1 cellular context compared by ENCODE assay signal in genomic region chr16:72054254-72054847, GRCh38.
TF ChIP-seq lines count a peak whose summit lies in the region.
"Not testable (repeated sequence)": the region's sequence is repeated elsewhere in the genome, so short reads cannot be mapped to it uniquely, and the experiment has no call there.

Gene HP, plus strand, starts transcription at chr16:72054505. Its CDS starts 148 bp downstream, at chr16:72054653.

TF ChIP-seq in HepG2, 621 proteins besides CTCF, POLR2A, EP300 and RAD21 (continued from another document):
- peak; percentile 60; the same call in 1 of the 2 replicates for TF ChIP-seq HMGXB3 (CRISPR knock-in tag; IDR thresholded peaks at IDR 0.05; ENCODE audit: borderline replicate concordance)
- TF ChIP-seq FOXC1 (CRISPR knock-in tag; IDR thresholded peaks at IDR 0.05; ENCODE audit: borderline replicate concordance) = peak; percentile 28; the same call in 1 of the 2 replicates
- TF ChIP-seq HOMEZ (CRISPR knock-in tag; IDR thresholded peaks at IDR 0.05; ENCODE audit: low read depth) = peak; percentile 38; the same call in 1 of the 2 replicates
- peak; percentile 70; the same call in 1 of the 2 replicates for TF ChIP-seq FOXJ3 (CRISPR knock-in tag; IDR thresholded peaks at IDR 0.05; ENCODE audit: borderline replicate concordance)
- not testable (repeated sequence) for TF ChIP-seq LCORL (IDR thresholded peaks at IDR 0.05)
- TF ChIP-seq LCORL (CRISPR knock-in tag; IDR thresholded peaks at IDR 0.05) = peak; percentile 81
- peak; percentile 35 for TF ChIP-seq TEAD3 (CRISPR knock-in tag; optimal IDR thresholded peaks at IDR 0.05; ENCODE audit: borderline replicate concordance)
- peak; percentile 49; the same call in 1 of the 2 replicates for TF ChIP-seq FOXO1 (CRISPR knock-in tag; IDR thresholded peaks at IDR 0.05)
- peak; percentile 61 for TF ChIP-seq THAP11 (CRISPR knock-in tag; IDR thresholded peaks at IDR 0.05)
- 0 out of 2 replicates have a peak, but pooled peaks have one; percentile 14 for TF ChIP-seq MXD4 (CRISPR knock-in tag; IDR thresholded peaks at IDR 0.05)
- 0 out of 2 replicates have a peak, but pooled peaks have one; percentile 51 for TF ChIP-seq ZNF34 (CRISPR knock-in tag; IDR thresholded peaks at IDR 0.05; ENCODE audit: borderline replicate concordance)
- peak; percentile 76 for TF ChIP-seq ISL2 (CRISPR knock-in tag; IDR thresholded peaks at IDR 0.05)
TF ChIP-seq in HepG2: peak in this region for 106; not testable (repeated sequence) for 515.
